1 cellular context compared by ENCODE assay signal in the genomic region with DNA sequence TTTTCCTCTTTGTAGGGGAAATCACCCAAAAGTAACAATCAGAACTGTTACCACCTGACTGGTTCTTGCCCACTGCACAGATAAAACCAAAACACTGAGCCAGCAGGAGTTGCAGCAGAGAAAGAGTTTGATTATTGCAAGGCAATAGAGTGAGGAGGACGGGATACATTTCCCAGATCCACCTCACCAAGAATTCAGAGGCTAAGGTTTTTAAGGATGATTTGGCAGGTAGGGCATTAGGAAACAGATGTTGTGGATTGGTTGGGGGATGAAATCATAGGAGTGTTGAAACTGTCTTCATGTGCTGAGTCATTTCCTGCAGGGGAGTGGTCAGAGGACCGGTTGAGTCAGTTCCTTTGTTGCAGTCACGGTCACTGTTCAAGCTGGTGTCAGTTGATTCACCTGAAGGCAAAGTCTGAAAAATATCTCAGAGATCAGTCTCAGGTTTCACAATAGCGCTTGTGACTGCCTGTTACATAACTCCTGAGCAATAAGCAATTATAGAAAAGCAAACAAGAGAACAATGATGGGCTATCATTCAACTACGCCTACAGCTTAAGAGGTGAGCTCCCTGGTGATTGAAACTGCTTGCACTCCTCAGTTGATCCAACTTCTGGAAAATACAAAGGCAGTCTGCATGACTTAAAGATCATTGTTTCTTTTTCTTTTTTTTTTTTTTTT.
A peak's percentile ranks its signal among the peaks of the same experiment; 100 is the strongest.
TF ChIP-seq lines count a peak whose summit lies in the region.

No MANE protein-coding gene starts in this region.

TF ChIP-seq in K562, 482 proteins besides CTCF, POLR2A, EP300 and RAD21 (continued from another document and continues in another):
- TF ChIP-seq AFF1 (IDR thresholded peaks at IDR 0.05; ENCODE audit: low read depth in 1 of 2, partially characterized antibody in 2 of 2) (peak; percentile 80 to 97), DNMT1 (IDR thresholded peaks at IDR 0.05) (no peak), SNRNP70 (optimal IDR thresholded peaks at IDR 0.05; ENCODE audit: low read depth, low read length) (no peak), KLF10 (CRISPR knock-in tag; IDR thresholded peaks at IDR 0.05) (no peak), CAMTA2 (CRISPR knock-in tag; conservative IDR thresholded peaks at IDR 0.05) (no peak), MAFK (IDR thresholded peaks at IDR 0.05; ENCODE audit: low read length) (peak; percentile 85), KDM5B (IDR thresholded peaks at IDR 0.05; ENCODE audit: insufficient replicate concordance, low read depth, low read length) (no peak), ZBTB9 (CRISPR knock-in tag; IDR thresholded peaks at IDR 0.05) (no peak), ZBED1 (IDR thresholded peaks at IDR 0.05) (no peak), HDAC1 (IDR thresholded peaks at IDR 0.05) (peak in 1 of 2 experiments; percentile 77; a peak in 2 of 4 replicates), NONO (IDR thresholded peaks at IDR 0.05; ENCODE audit: low read depth in 2 of 2, low read length in 1 of 2) (no peak), ZNF212 (CRISPR knock-in tag; IDR thresholded peaks at IDR 0.05) (no peak), L3MBTL2 (IDR thresholded peaks at IDR 0.05) (peak; percentile 38; the same call in 1 of the 2 replicates), ZNF589 (CRISPR knock-in tag; IDR thresholded peaks at IDR 0.05; ENCODE audit: low read depth) (peak; percentile 63; the same call in 1 of the 2 replicates), POLR2AphosphoS5 (IDR thresholded peaks at IDR 0.05; ENCODE audit: control insufficient read depth, insufficient read depth, low read depth, low read length) (peak; percentile 58; the same call in 1 of the 2 replicates), E2F3 (CRISPR knock-in tag; IDR thresholded peaks at IDR 0.05) (no peak), RBM15 (IDR thresholded peaks at IDR 0.05; ENCODE audit: insufficient read depth, low read length) (no peak), ZNF263 (CRISPR knock-in tag; IDR thresholded peaks at IDR 0.05; ENCODE audit: borderline replicate concordance) (no peak; the same call in 1 of the 2 replicates), E2F4 (CRISPR knock-in tag; IDR thresholded peaks at IDR 0.05; ENCODE audit: low read depth) (no peak), ELK3 (CRISPR knock-in tag; IDR thresholded peaks at IDR 0.05) (no peak), RBM39 (optimal IDR thresholded peaks at IDR 0.05; ENCODE audit: low read depth, low read length) (no peak), EP400 (IDR thresholded peaks at IDR 0.05) (peak; percentile 82), NFATC3 (IDR thresholded peaks at IDR 0.05) (no peak), ZBTB7A (IDR thresholded peaks at IDR 0.05; ENCODE audit: borderline replicate concordance, control insufficient read depth, low read depth, low read length) (no peak), ERF (CRISPR knock-in tag; IDR thresholded peaks at IDR 0.05) (no peak), KLF16 (IDR thresholded peaks at IDR 0.05) (peak; percentile 59; the same call in 1 of the 2 replicates)
- TF ChIP-seq, protein P1, sequence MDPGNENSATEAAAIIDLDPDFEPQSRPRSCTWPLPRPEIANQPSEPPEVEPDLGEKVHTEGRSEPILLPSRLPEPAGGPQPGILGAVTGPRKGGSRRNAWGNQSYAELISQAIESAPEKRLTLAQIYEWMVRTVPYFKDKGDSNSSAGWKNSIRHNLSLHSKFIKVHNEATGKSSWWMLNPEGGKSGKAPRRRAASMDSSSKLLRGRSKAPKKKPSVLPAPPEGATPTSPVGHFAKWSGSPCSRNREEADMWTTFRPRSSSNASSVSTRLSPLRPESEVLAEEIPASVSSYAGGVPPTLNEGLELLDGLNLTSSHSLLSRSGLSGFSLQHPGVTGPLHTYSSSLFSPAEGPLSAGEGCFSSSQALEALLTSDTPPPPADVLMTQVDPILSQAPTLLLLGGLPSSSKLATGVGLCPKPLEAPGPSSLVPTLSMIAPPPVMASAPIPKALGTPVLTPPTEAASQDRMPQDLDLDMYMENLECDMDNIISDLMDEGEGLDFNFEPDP (CRISPR knock-in tag; IDR thresholded peaks at IDR 0.05), result no peak
- TF ChIP-seq, protein P2, sequence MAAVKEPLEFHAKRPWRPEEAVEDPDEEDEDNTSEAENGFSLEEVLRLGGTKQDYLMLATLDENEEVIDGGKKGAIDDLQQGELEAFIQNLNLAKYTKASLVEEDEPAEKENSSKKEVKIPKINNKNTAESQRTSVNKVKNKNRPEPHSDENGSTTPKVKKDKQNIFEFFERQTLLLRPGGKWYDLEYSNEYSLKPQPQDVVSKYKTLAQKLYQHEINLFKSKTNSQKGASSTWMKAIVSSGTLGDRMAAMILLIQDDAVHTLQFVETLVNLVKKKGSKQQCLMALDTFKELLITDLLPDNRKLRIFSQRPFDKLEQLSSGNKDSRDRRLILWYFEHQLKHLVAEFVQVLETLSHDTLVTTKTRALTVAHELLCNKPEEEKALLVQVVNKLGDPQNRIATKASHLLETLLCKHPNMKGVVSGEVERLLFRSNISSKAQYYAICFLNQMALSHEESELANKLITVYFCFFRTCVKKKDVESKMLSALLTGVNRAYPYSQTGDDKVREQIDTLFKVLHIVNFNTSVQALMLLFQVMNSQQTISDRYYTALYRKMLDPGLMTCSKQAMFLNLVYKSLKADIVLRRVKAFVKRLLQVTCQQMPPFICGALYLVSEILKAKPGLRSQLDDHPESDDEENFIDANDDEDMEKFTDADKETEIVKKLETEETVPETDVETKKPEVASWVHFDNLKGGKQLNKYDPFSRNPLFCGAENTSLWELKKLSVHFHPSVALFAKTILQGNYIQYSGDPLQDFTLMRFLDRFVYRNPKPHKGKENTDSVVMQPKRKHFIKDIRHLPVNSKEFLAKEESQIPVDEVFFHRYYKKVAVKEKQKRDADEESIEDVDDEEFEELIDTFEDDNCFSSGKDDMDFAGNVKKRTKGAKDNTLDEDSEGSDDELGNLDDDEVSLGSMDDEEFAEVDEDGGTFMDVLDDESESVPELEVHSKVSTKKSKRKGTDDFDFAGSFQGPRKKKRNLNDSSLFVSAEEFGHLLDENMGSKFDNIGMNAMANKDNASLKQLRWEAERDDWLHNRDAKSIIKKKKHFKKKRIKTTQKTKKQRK (IDR thresholded peaks at IDR 0.05; ENCODE audit: borderline replicate concordance, low read depth, low read length), result no peak
- TF ChIP-seq, protein P3, sequence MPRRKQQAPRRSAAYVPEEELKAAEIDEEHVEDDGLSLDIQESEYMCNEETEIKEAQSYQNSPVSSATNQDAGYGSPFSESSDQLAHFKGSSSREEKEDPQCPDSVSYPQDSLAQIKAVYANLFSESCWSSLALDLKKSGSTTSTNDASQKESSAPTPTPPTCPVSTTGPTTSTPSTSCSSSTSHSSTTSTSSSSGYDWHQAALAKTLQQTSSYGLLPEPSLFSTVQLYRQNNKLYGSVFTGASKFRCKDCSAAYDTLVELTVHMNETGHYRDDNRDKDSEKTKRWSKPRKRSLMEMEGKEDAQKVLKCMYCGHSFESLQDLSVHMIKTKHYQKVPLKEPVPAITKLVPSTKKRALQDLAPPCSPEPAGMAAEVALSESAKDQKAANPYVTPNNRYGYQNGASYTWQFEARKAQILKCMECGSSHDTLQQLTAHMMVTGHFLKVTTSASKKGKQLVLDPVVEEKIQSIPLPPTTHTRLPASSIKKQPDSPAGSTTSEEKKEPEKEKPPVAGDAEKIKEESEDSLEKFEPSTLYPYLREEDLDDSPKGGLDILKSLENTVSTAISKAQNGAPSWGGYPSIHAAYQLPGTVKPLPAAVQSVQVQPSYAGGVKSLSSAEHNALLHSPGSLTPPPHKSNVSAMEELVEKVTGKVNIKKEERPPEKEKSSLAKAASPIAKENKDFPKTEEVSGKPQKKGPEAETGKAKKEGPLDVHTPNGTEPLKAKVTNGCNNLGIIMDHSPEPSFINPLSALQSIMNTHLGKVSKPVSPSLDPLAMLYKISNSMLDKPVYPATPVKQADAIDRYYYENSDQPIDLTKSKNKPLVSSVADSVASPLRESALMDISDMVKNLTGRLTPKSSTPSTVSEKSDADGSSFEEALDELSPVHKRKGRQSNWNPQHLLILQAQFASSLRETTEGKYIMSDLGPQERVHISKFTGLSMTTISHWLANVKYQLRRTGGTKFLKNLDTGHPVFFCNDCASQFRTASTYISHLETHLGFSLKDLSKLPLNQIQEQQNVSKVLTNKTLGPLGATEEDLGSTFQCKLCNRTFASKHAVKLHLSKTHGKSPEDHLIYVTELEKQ (CRISPR knock-in tag; IDR thresholded peaks at IDR 0.05), result no peak
- TF ChIP-seq, protein P4, sequence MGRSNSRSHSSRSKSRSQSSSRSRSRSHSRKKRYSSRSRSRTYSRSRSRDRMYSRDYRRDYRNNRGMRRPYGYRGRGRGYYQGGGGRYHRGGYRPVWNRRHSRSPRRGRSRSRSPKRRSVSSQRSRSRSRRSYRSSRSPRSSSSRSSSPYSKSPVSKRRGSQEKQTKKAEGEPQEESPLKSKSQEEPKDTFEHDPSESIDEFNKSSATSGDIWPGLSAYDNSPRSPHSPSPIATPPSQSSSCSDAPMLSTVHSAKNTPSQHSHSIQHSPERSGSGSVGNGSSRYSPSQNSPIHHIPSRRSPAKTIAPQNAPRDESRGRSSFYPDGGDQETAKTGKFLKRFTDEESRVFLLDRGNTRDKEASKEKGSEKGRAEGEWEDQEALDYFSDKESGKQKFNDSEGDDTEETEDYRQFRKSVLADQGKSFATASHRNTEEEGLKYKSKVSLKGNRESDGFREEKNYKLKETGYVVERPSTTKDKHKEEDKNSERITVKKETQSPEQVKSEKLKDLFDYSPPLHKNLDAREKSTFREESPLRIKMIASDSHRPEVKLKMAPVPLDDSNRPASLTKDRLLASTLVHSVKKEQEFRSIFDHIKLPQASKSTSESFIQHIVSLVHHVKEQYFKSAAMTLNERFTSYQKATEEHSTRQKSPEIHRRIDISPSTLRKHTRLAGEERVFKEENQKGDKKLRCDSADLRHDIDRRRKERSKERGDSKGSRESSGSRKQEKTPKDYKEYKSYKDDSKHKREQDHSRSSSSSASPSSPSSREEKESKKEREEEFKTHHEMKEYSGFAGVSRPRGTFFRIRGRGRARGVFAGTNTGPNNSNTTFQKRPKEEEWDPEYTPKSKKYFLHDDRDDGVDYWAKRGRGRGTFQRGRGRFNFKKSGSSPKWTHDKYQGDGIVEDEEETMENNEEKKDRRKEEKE (IDR thresholded peaks at IDR 0.05; ENCODE audit: borderline replicate concordance in 1 of 2, control insufficient read depth in 1 of 2, low read depth in 2 of 2, low read length in 1 of 2), result peak in 1 of 2 experiments; percentile 55; a peak in 1 of 4 replicates
- TF ChIP-seq, protein P5, sequence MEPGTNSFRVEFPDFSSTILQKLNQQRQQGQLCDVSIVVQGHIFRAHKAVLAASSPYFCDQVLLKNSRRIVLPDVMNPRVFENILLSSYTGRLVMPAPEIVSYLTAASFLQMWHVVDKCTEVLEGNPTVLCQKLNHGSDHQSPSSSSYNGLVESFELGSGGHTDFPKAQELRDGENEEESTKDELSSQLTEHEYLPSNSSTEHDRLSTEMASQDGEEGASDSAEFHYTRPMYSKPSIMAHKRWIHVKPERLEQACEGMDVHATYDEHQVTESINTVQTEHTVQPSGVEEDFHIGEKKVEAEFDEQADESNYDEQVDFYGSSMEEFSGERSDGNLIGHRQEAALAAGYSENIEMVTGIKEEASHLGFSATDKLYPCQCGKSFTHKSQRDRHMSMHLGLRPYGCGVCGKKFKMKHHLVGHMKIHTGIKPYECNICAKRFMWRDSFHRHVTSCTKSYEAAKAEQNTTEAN (CRISPR knock-in tag; IDR thresholded peaks at IDR 0.05), result no peak
